Comparison of ENCODE assay signal across 19 cellular contexts in the genomic region with DNA sequence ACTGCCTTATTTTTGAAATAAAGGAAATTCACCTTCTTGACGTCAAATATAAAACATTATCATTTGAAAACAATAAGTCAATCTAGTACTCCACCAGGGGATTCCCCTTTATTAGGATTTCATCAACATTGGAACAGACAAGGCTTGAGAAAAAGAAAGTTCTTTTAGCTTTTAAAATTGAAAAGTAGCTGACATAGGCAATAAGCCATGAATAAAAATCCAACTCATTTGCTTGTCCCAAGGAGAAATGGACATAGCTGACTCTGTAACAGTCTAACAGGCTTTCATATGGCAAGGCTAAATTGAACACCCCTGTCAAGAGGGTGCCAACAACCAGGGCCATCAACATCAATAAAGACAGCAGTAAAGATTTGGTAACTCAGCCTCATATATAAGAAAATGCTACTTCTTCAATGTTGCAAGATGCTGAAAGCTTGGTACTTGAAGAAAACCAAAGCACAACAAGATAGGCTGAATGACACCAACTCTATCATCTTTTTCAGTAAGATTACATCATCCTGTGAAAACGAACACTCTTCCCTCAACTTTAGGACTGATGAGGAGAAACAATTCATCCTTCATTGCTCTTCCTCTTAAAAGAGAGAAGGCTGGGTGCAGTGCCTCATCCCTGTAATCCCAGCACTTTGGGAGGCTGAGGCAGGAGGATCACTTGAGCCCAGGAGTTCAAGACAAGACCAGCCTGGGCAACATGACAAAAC.
DNase-seq lines count a peak whose midpoint lies in the region; ATAC-seq and TF ChIP-seq lines count a peak whose summit lies in the region.
"Had no signal": no experiment of that assay in that cellular context is flagged by ENCODE, and none has a peak within 500 bp of the region (broad histone marks: within the 10 kb centered on the region; RNA-seq: fewer than 3 reads in every experiment).

No MANE protein-coding gene starts in this region.

- intact Hi-C loops in dendritic cell treated with granulocyte-macrophage colony-stimulating factor and Interleukin-4, amounts not matched to agents 40 ng/mL and 50 ng/mL, for 4 days (cut with micrococcal nuclease), result no loop called here
- intact Hi-C loops in head of caudate nucleus (cut with DNase I), result no loop called here

- no peak for TF ChIP-seq CTCF in HEK293 (tag by site-specific recombination; IDR thresholded peaks at IDR 0.05)

- H3K27me3 Mint-ChIP-seq in stimulated activated naive CD8-positive, alpha-beta T cell treated with anti-CD3 and anti-CD28 coated beads, Interleukin-15, amount 100 ng/mL, for 72 hours, result peaks cover 19% of the 10 kb centered on the region
- no peaks in the 10 kb centered on the region for H3K27me3 Mint-ChIP-seq in dendritic cell treated with granulocyte-macrophage colony-stimulating factor and Interleukin-4, amounts not matched to agents 40 ng/mL and 50 ng/mL, for 4 days

- POLR2A ChIA-PET in HEK293 (lab: Yijun Ruan, JAX), result no interaction called here

- no peaks in the 10 kb centered on the region for H3K4me1 ChIP-seq in HEK293 (ENCODE audit: control insufficient read depth, insufficient read depth, low read length)
- H3K4me1 ChIP-seq: BLaER1 had no signal

- ATAC-seq in stimulated activated naive CD8-positive, alpha-beta T cell treated with anti-CD3 and anti-CD28 coated beads, Interleukin-15, amount 100 ng/mL, for 72 hours, result no peak
- no peak for ATAC-seq in stimulated activated naive CD8-positive, alpha-beta T cell treated with anti-CD3 and anti-CD28 coated beads, Interleukin-15, Interleukin-2, amounts not matched to agents 100 U/mL and 50 U/mL, for 24 hours
- ATAC-seq in HG03159 (IDR thresholded peaks at IDR 0.05; ENCODE audit: unreplicated experiment), result no peak
- ATAC-seq: CD8-positive, alpha-beta T cell had no signal

- no peak overlapping the region for H3K4me3 ChIP-seq in HEK293 (ENCODE audit: low read depth, low read length)
- H3K4me3 ChIP-seq: BLaER1 had no signal

- H3K9me3 Mint-ChIP-seq in stimulated activated naive CD8-positive, alpha-beta T cell treated with anti-CD3 and anti-CD28 coated beads, Interleukin-15, amount 100 ng/mL, for 72 hours, result peaks cover 7 to 13% of the 10 kb centered on the region in 2 donors
- peaks cover 10% of the 10 kb centered on the region for H3K9me3 Mint-ChIP-seq in dendritic cell treated with granulocyte-macrophage colony-stimulating factor and Interleukin-4, amounts not matched to agents 40 ng/mL and 50 ng/mL, for 4 days

- peaks cover 5% of the 10 kb centered on the region for H3K36me3 Mint-ChIP-seq in dendritic cell treated with granulocyte-macrophage colony-stimulating factor and Interleukin-4, amounts not matched to agents 40 ng/mL and 50 ng/mL, for 4 days (ENCODE audit: low read depth)
- H3K36me3 Mint-ChIP-seq: CD4-positive, CD25-positive, alpha-beta regulatory T cell; CD8-positive, alpha-beta T cell had no signal

- no peaks in the 10 kb centered on the region for H3K36me3 ChIP-seq in HEK293 (ENCODE audit: control insufficient read depth in 2 of 2, insufficient read depth in 1 of 2, low read length in 2 of 2)
- H3K36me3 ChIP-seq: BLaER1 had no signal

- DNase-seq in stimulated activated naive CD8-positive, alpha-beta T cell treated with anti-CD3 and anti-CD28 coated beads, Interleukin-15, amount 100 ng/mL, for 72 hours, result no peak
- DNase-seq in stimulated activated naive CD8-positive, alpha-beta T cell treated with anti-CD3 and anti-CD28 coated beads, Interleukin-15, Interleukin-2, amounts not matched to agents 100 U/mL and 50 U/mL, for 24 hours, result no peak
- DNase-seq in OCI-M1 (lab: John Stamatoyannopoulos, UW) (peak; percentile 71), head of caudate nucleus (no peak), epidermal melanocyte (ENCODE audit: insufficient read length, low spot score) (no peak)
- DNase-seq: 8988T; Caco-2; CD4-positive, CD25-positive, alpha-beta regulatory T cell; CD8-positive, alpha-beta T cell; DMS153; DND-41; H7; HCEC 1CT had no signal

- H3K27ac Mint-ChIP-seq in stimulated activated naive CD8-positive, alpha-beta T cell treated with anti-CD3 and anti-CD28 coated beads, Interleukin-15, amount 100 ng/mL, for 72 hours, result peak overlapping the region; percentile 85 to 86
- peak overlapping the region; percentile 56 for H3K27ac Mint-ChIP-seq in dendritic cell treated with granulocyte-macrophage colony-stimulating factor and Interleukin-4, amounts not matched to agents 40 ng/mL and 50 ng/mL, for 4 days
- H3K27ac Mint-ChIP-seq: B cell; CD8-positive, alpha-beta T cell had no signal

- H3K4me3 Mint-ChIP-seq in stimulated activated naive CD8-positive, alpha-beta T cell treated with anti-CD3 and anti-CD28 coated beads, Interleukin-15, amount 100 ng/mL, for 72 hours, result no peak overlapping the region
- H3K4me3 Mint-ChIP-seq in dendritic cell treated with granulocyte-macrophage colony-stimulating factor and Interleukin-4, amounts not matched to agents 40 ng/mL and 50 ng/mL, for 4 days, result no peak overlapping the region
- H3K4me3 Mint-ChIP-seq: B cell; CD8-positive, alpha-beta T cell had no signal

- no peaks in the 10 kb centered on the region for H3K9me3 ChIP-seq in HEK293 (ENCODE audit: control insufficient read depth, insufficient read depth, low read depth, low read length)

- H3K27ac ChIP-seq in HEK293 (ENCODE audit: extremely low read depth, low read depth, low read length), result no peak overlapping the region
- H3K27ac ChIP-seq: BLaER1, C4-2B had no signal

- CTCF ChIA-PET in HEK293 (lab: Yijun Ruan, JAX), result interaction anchor here (0.6 kb wide), 3 partner anchors 19 to 521 kb away, joined by 3 read pairs; no protein-coding TSS in a partner anchor

- peaks cover 6% of the 10 kb centered on the region for H3K4me1 Mint-ChIP-seq in stimulated activated naive CD8-positive, alpha-beta T cell treated with anti-CD3 and anti-CD28 coated beads, Interleukin-15, amount 100 ng/mL, for 72 hours
- H3K4me1 Mint-ChIP-seq in dendritic cell treated with granulocyte-macrophage colony-stimulating factor and Interleukin-4, amounts not matched to agents 40 ng/mL and 50 ng/mL, for 4 days (ENCODE audit: low read depth), result peaks cover 20% of the 10 kb centered on the region
- H3K4me1 Mint-ChIP-seq: B cell had no signal

TF ChIP-seq in HEK293, 187 proteins besides CTCF, POLR2A, EP300 and RAD21:
- TF ChIP-seq ATF2 (tag by site-specific recombination; IDR thresholded peaks at IDR 0.05; ENCODE audit: low read depth) (peak; percentile 55; the same call in 1 of the 2 replicates), ZNF138 (tag by site-specific recombination; IDR thresholded peaks at IDR 0.05; ENCODE audit: borderline replicate concordance) (no peak), ZNF19 (tag by site-specific recombination; IDR thresholded peaks at IDR 0.05; ENCODE audit: low read depth) (no peak), ZNF433 (tag by site-specific recombination; IDR thresholded peaks at IDR 0.05; ENCODE audit: low read depth) (no peak), ZBTB17 (tag by site-specific recombination; IDR thresholded peaks at IDR 0.05) (peak; percentile 21; the same call in 1 of the 2 replicates), ZNF112 (tag by site-specific recombination; IDR thresholded peaks at IDR 0.05) (no peak)
